ENCODE assay signal across 8 cellular contexts in the genomic region with DNA sequence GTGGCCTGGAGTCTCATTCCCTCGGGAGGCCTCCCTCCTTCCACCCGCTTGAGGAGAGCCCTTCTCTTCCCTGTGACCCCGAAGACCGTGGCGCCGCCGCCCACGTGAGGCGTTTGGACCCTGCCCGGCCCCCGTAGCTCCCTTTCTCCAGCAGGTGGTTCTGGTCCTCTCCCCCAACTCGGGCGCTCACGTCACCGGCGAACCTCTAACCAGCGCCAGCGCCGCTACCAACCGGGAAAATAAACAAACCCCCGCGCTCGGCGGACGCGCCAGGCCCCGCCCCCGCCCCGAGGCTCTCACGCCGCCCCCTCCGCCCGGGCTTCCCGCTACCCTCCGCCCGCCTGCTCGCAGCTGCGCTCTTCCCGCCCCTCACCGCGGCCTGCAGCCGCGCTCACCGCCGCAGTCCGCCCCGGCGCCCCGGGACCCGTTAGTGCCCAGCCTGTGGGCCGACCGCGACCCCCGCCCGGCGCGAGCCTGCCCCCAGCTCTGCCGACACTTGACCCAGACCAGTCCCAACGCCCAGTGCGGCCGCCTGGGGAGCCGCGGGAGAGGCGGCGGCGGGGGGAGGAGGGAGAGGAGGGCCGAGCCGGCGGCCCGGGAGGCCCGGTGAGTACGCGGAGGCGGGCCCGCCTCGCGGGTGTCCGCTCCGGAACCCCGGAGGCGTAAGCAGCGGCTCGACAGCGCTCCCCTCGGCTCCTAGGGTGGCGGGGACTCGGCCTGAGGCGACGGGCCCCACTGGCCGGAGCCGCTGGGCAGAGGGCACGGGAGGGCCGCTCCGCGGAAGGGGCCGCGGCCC.
DNase-seq lines count a peak whose midpoint lies in the region; TF ChIP-seq lines count a peak whose summit lies in the region.
"Not testable (repeated sequence)": the region's sequence is repeated elsewhere in the genome, so short reads cannot be mapped to it uniquely, and the experiment has no call there.

No MANE protein-coding gene starts in this region.

- H3K9me3 ChIP-seq in SJSA1 (replicated peaks); subcutaneous abdominal adipose tissue (ENCODE audit: control insufficient read depth in 5 of 5, low read length in 5 of 5): not testable (repeated sequence)

- H3K4me1 ChIP-seq in SJSA1 (replicated peaks); subcutaneous abdominal adipose tissue (ENCODE audit: control insufficient read depth in 5 of 5, insufficient read depth in 5 of 5, low read length in 5 of 5): not testable (repeated sequence)

- not testable (repeated sequence) for H3K27ac ChIP-seq in SJSA1
- peak overlapping the region; percentile 75 for H3K27ac ChIP-seq in subcutaneous abdominal adipose tissue (ENCODE audit: low read depth, low read length)

- DNase-seq in GDM1 (lab: John Stamatoyannopoulos, UW) (peak; percentile 65), H7 (peak; percentile 84), SJSA1 (ENCODE audit: low read depth in 1 of 2, low spot score in 2 of 2) (peak; percentile 62 to 66), globus pallidus (ENCODE audit: low spot score) (peak; percentile 83), nucleus accumbens (lab: John Stamatoyannopoulos, UW) (peak in 55 of 56 donors; percentile 16 to 89 (median 78))
- DNase-seq in LNCaP clone FGC (ENCODE audit: low read depth): not testable (repeated sequence)
- peak; percentile 74 for DNase-seq in activated naive CD4-positive, alpha-beta T cell treated with Interleukin-2 at 50 U/mL for 16 hours

- H3K27me3 ChIP-seq in H7 (ENCODE audit: control insufficient read depth, insufficient read depth, low read length); SJSA1 (replicated peaks); subcutaneous abdominal adipose tissue (ENCODE audit: control insufficient read depth in 5 of 5, insufficient read depth in 4 of 5, low read length in 5 of 5): not testable (repeated sequence)

- H3K9ac ChIP-seq in subcutaneous abdominal adipose tissue (ENCODE audit: low read length in 5 of 5): peak overlapping the region in 4 of 5 donors; percentile 64 to 92 (median 86)

- H3K4me3 ChIP-seq in H7 (ENCODE audit: insufficient read depth, low read depth, low read length) (peak overlapping the region; percentile 73), LNCaP clone FGC (ENCODE audit: low read depth, low read length) (peak overlapping the region; percentile 65), SJSA1 (peak overlapping the region; percentile 66), subcutaneous abdominal adipose tissue (ENCODE audit: low read depth in 1 of 5, low read length in 5 of 5) (peak overlapping the region; percentile 50 to 80 (median 74))

- H3K36me3 ChIP-seq in H7 (replicated peaks; ENCODE audit: control insufficient read depth, insufficient read depth, low read length); SJSA1: not testable (repeated sequence)
- H3K36me3 ChIP-seq in subcutaneous abdominal adipose tissue (ENCODE audit: control insufficient read depth in 5 of 5, insufficient read depth in 5 of 5, low read length in 5 of 5): peaks cover 0 to 15% (median 3%) of the 10 kb centered on the region in 5 donors

- TF ChIP-seq CTCF in LNCaP clone FGC (IDR thresholded peaks at IDR 0.05; ENCODE audit: control insufficient read depth, extremely low read depth, insufficient read depth): peak; percentile 34; the same call in 1 of the 2 replicates
